In genomic region chr11:134518616-134519389, GRCh38 we compare ENCODE assay signal across 17 cellular contexts.
DNase-seq lines count a peak whose midpoint lies in the region; ATAC-seq, FAIRE-seq and TF ChIP-seq lines count a peak whose summit lies in the region.
"Had no signal": no experiment of that assay in that cellular context is flagged by ENCODE, and none has a peak within 500 bp of the region (broad histone marks: within the 10 kb centered on the region; RNA-seq: fewer than 3 reads in every experiment).

No MANE protein-coding gene starts in this region.

- H3K4me2 ChIP-seq in H1 (ENCODE audit: insufficient read depth in 1 of 2, low read depth in 2 of 2, low read length in 2 of 2) (no peak overlapping the region), smooth muscle cell (no peak overlapping the region)

- no peak overlapping the region for H4K91ac ChIP-seq in H1 (replicated peaks; ENCODE audit: insufficient read length, low read length)

- H4K8ac ChIP-seq in H1 (ENCODE audit: extremely low read depth, insufficient read depth, low read length) = no peak overlapping the region

- peak; percentile 9 for DNase-seq in left ventricle myocardium superior
- no peak for DNase-seq in heart left ventricle
- no peak for DNase-seq in H1 (ENCODE audit: low read depth in 1 of 2, low spot score in 2 of 2)
- peak; percentile 47 for DNase-seq in posterior vena cava (ENCODE audit: low spot score)
- no peak for DNase-seq in RPMI8226
- DNase-seq in smooth muscle cell (lab: John Stamatoyannopoulos, UW; ENCODE audit: unreplicated experiment) = no peak
- DNase-seq: DND-41, H9, Karpas-422, NCI-H1436, NCI-H1930, NCI-H345, NCI-H524 treated with DMSO at 0.1 percent for 48 hours, PC-3 had no signal

- no peak overlapping the region for H3K4me3 ChIP-seq in heart left ventricle
- H3K4me3 ChIP-seq in H1 (ENCODE audit: extremely low read depth in 1 of 4, insufficient read depth in 2 of 4, low read depth in 3 of 4, low read length in 4 of 4) = no peak overlapping the region
- no peak overlapping the region for H3K4me3 ChIP-seq in smooth muscle cell

- no peak overlapping the region for H4K5ac ChIP-seq in H1 (ENCODE audit: insufficient read length, low read depth, low read length)

- no peak overlapping the region for H3K18ac ChIP-seq in H1 (ENCODE audit: extremely low read depth, low read length)

- POLR2A ChIA-PET in H1 (lab: Charles Lee; ENCODE audit: partially characterized antibody) = no interaction called here

- H3K27ac ChIP-seq in heart left ventricle = no peak overlapping the region
- H3K27ac ChIP-seq in H1 (ENCODE audit: low read depth, low read length) = no peak overlapping the region
- no peak overlapping the region for H3K27ac ChIP-seq in smooth muscle cell (ENCODE audit: low read depth)
- H3K27ac ChIP-seq: HL-60 had no signal

- H2BK120ac ChIP-seq in H1 (replicated peaks; ENCODE audit: low read depth, low read length) = no peak overlapping the region

- no peak for TF ChIP-seq EP300 in H1 (IDR thresholded peaks at IDR 0.05; ENCODE audit: borderline replicate concordance in 1 of 2, low read depth in 2 of 2, low read length in 2 of 2)

- H3K79me2 ChIP-seq in H1 (ENCODE audit: control insufficient read depth in 1 of 2, insufficient read depth in 2 of 2, low read length in 2 of 2) (no peaks in the 10 kb centered on the region), smooth muscle cell (ENCODE audit: low read depth) (no peaks in the 10 kb centered on the region)

- peaks cover 4% of the 10 kb centered on the region; the same call in 1 of the 2 replicates for H3K23me2 ChIP-seq in H1 (ENCODE audit: low read depth, low read length)

- TF ChIP-seq POLR2A in heart left ventricle (IDR thresholded peaks at IDR 0.05) (no peak), H1 (IDR thresholded peaks at IDR 0.05; ENCODE audit: control extremely low read depth in 1 of 2, low read depth in 2 of 2, low read length in 2 of 2) (no peak)

- no peak overlapping the region for H2BK5ac ChIP-seq in H1 (ENCODE audit: low read depth, low read length)

- no peaks in the 10 kb centered on the region for H3F3A ChIP-seq in smooth muscle cell (ENCODE audit: low read depth)

- H3K4ac ChIP-seq in H1 (replicated peaks; ENCODE audit: insufficient read length, low read depth, low read length) = no peak overlapping the region

- no peaks in the 10 kb centered on the region for H3K79me1 ChIP-seq in H1 (ENCODE audit: low read depth, low read length)

- H2AK5ac ChIP-seq in H1 (ENCODE audit: low read depth, low read length) = no peak overlapping the region

- TF ChIP-seq RAD21 in H1 (IDR thresholded peaks at IDR 0.05 in 1 of 2, conservative IDR thresholded peaks at IDR 0.05 in 1 of 2; ENCODE audit: low read depth in 2 of 2, low read length in 2 of 2) = no peak

- H3K56ac ChIP-seq in H1 (replicated peaks; ENCODE audit: insufficient read length, low read depth, low read length) = no peak overlapping the region

- H3K36me3 ChIP-seq in heart left ventricle (no peaks in the 10 kb centered on the region), H1 (ENCODE audit: control insufficient read depth in 2 of 4, insufficient read depth in 4 of 4, low read length in 3 of 4) (no peaks in the 10 kb centered on the region), smooth muscle cell (ENCODE audit: low read depth) (no peaks in the 10 kb centered on the region)

- intact Hi-C loops in left ventricle myocardium superior (cut with micrococcal nuclease) = no loop called here
- intact Hi-C loops in heart left ventricle (cut with DNase I) = no loop called here
- intact Hi-C loops in posterior vena cava (cut with DNase I) = no loop called here

- no peak overlapping the region for H2AFZ ChIP-seq in H1 (ENCODE audit: low read length)
- no peak overlapping the region for H2AFZ ChIP-seq in smooth muscle cell (ENCODE audit: low read depth)

- H3K4me1 ChIP-seq in heart left ventricle (no peaks in the 10 kb centered on the region), H1 (replicated peaks in 1 of 4; ENCODE audit: control insufficient read depth in 3 of 4, insufficient read depth in 4 of 4, low read length in 3 of 4) (peaks cover 0 to 3% (median 0%) of the 10 kb centered on the region in 4 experiments; a peak in 2 of 7 replicates), smooth muscle cell (ENCODE audit: low read depth) (no peaks in the 10 kb centered on the region)

- H3K23ac ChIP-seq in H1 (ENCODE audit: insufficient read length) = no peak overlapping the region

- H3K9me3 ChIP-seq in heart left ventricle (no peaks in the 10 kb centered on the region), H1 (ENCODE audit: insufficient read depth in 2 of 2, low read depth in 1 of 2, low read length in 1 of 2) (no peaks in the 10 kb centered on the region), smooth muscle cell (replicated peaks; ENCODE audit: low read depth) (no peaks in the 10 kb centered on the region)

- TF ChIP-seq CTCF in heart left ventricle (IDR thresholded peaks at IDR 0.05) (no peak), H1 (IDR thresholded peaks at IDR 0.05; ENCODE audit: control extremely low read depth in 1 of 3, insufficient read depth in 1 of 3, low read depth in 1 of 3, low read length in 3 of 3) (no peak), smooth muscle cell (IDR thresholded peaks at IDR 0.05; ENCODE audit: borderline replicate concordance, insufficient read depth, poor library complexity, severe bottlenecking) (no peak)

- ATAC-seq in left ventricle myocardium superior (no peak), heart left ventricle (no peak), GM18870 (IDR thresholded peaks at IDR 0.05; ENCODE audit: unreplicated experiment) (no peak)
- ATAC-seq: PC-3 had no signal

- no peak overlapping the region for H3K9ac ChIP-seq in H1 (replicated peaks in 1 of 4; ENCODE audit: extremely low read depth in 1 of 4, low read depth in 3 of 4, low read length in 3 of 4)
- H3K9ac ChIP-seq in smooth muscle cell (ENCODE audit: low read depth) = no peak overlapping the region

- 0 out of 2 replicates have a peak overlapping the region, but pooled peaks have one; percentile 3 for H2BK15ac ChIP-seq in H1 (ENCODE audit: low read length)

- H2BK12ac ChIP-seq in H1 (ENCODE audit: low read depth, low read length) = no peak overlapping the region

- FAIRE-seq in H1 (lab: Jason Lieb, UNC) = no peak
- FAIRE-seq: HTR-8/SVneo had no signal

- H4K20me1 ChIP-seq in H1 (replicated peaks in 1 of 2; ENCODE audit: control insufficient read depth in 1 of 2, insufficient read depth in 2 of 2, low read length in 2 of 2) (peaks cover 0 to 4% of the 10 kb centered on the region in 2 experiments), smooth muscle cell (ENCODE audit: low read depth) (no peaks in the 10 kb centered on the region)

- WGBS in heart left ventricle, 4 donors = 86 to 90% (median 87%) methylated on average over 19 to 20 of the region's 20 CpGs
- 87% methylated on average over 20 of the region's 20 CpGs; no CpG with 5 or more reads in 1 of the 2 experiments for WGBS in H1 (ENCODE audit: extremely low coverage in 1 of 2, insufficient coverage in 1 of 2, insufficient read length in 1 of 2, insufficient replicate concordance in 2 of 2, low coverage in 1 of 2, low lambda C conversion rate in 2 of 2, missing lambda C conversion rate in 1 of 2), 2 experiments
- WGBS in smooth muscle cell (ENCODE audit: low lambda C conversion rate) = 92% methylated on average over 20 of the region's 20 CpGs

- peaks cover 0 to 84% (median 3%) of the 10 kb centered on the region in 9 donors for H3K27me3 ChIP-seq in heart left ventricle
- no peaks in the 10 kb centered on the region for H3K27me3 ChIP-seq in H1 (replicated peaks in 1 of 4; ENCODE audit: control insufficient read depth in 3 of 4, extremely low read depth in 1 of 4, insufficient read depth in 3 of 4, low read length in 3 of 4)
- H3K27me3 ChIP-seq in smooth muscle cell (ENCODE audit: low read depth) = peaks cover 4% of the 10 kb centered on the region

- no peak overlapping the region for H3K14ac ChIP-seq in H1 (ENCODE audit: insufficient read length)

- CTCF ChIA-PET in H1 (lab: Charles Lee; ENCODE audit: partially characterized antibody) = interaction anchor here (0.9 to 1.4 kb wide), 6 partner anchors 9 to 349 kb away, joined by 3 to 4 read pairs (median 3); no protein-coding TSS in a partner anchor

- H2BK20ac ChIP-seq in H1 (ENCODE audit: low read length) = no peak overlapping the region

TF ChIP-seq in H1, 55 proteins besides CTCF, POLR2A, EP300 and RAD21 (continues in another document):
- TF ChIP-seq POU5F1 (IDR thresholded peaks at IDR 0.05; ENCODE audit: low read depth, low read length) (no peak), GABPA (IDR thresholded peaks at IDR 0.05; ENCODE audit: borderline replicate concordance, insufficient read depth, low read length) (no peak), KDM1A (IDR thresholded peaks at IDR 0.05; ENCODE audit: borderline replicate concordance, low read length) (no peak), GTF2F1 (IDR thresholded peaks at IDR 0.05; ENCODE audit: borderline replicate concordance, low read depth, low read length) (no peak), SUZ12 (IDR thresholded peaks at IDR 0.05; ENCODE audit: low read length) (no peak), CTBP2 (IDR thresholded peaks at IDR 0.05; ENCODE audit: borderline replicate concordance, insufficient read depth, insufficient read length, low read length) (no peak), SP4 (IDR thresholded peaks at IDR 0.05; ENCODE audit: low read length) (no peak), SP2 (IDR thresholded peaks at IDR 0.05; ENCODE audit: low read length) (no peak), EZH2 (IDR thresholded peaks at IDR 0.05; ENCODE audit: low read depth, low read length, severe bottlenecking) (no peak), MAFK (IDR thresholded peaks at IDR 0.05; ENCODE audit: low read depth, low read length) (no peak)

Comparison
In these comparisons a context has a peak if more than half of its experiments do, and no peak if none do; other contexts are left out.
1. DNase-seq: peak in left ventricle myocardium superior (single experiment) and posterior vena cava (single experiment); none in heart left ventricle (0 of 5), H1 (0 of 2), RPMI8226 (single experiment) and smooth muscle cell (single experiment).